Comparison of ENCODE assay signal across 12 cellular contexts in the genomic region with DNA sequence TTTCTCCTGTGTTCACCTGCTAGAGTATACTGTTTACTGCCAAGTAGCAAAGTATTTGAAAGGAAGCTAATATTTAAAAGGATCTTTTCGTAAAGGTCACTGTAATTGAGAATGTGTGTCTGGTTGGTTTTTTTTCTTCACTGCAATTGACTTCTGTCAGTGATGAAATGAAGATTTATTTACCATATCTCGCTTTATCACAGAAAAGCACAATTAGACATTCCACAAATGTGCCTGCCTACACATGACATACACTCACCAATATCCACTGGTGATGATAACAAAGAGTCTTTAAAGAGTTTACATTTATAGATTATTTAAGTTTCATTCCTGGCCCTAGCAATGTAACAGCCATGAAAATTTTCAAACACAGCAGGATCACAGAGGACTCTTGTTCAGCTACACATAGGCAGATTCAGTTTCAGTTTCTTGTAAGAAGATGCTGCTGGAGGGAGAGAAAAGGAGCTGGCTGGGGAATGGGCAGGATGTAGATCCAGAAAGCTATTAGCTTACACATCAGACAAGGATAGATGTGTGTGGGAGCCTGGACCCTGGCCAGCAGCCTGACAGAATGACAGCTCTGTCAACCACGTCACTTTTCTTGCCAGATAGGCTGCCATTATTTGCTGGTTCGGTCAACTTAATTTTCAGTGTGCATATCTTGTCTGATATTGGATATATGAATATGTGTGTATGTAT.
A peak's percentile ranks its signal among the peaks of the same experiment; 100 is the strongest.
DNase-seq lines count a peak whose midpoint lies in the region; ATAC-seq and TF ChIP-seq lines count a peak whose summit lies in the region.
"Had no signal": no experiment of that assay in that cellular context is flagged by ENCODE, and none has a peak within 500 bp of the region (broad histone marks: within the 10 kb centered on the region; RNA-seq: fewer than 3 reads in every experiment).

No MANE protein-coding gene starts in this region.

- 52 to 56% methylated on average over 4 of the region's 4 CpGs for WGBS in GM23248 (ENCODE audit: low coverage in 1 of 2, low lambda C conversion rate in 2 of 2, missing lambda C conversion rate in 2 of 2), 2 experiments

- H3K9me3 ChIP-seq in GM23248 (ENCODE audit: low read depth) (no peaks in the 10 kb centered on the region), left lung (no peaks in the 10 kb centered on the region)
- H3K9me3 ChIP-seq: stomach had no signal

- POLR2A ChIA-PET in activated CD4-positive, alpha-beta memory T cell treated with anti-CD3 and anti-CD28 coated beads, Interleukin-2, amount 10 ng/mL, durations not matched to agents 7 days and 5 days (lab: Charles Lee), result interaction anchor here (6.3 kb wide), 1 partner anchor 13 kb away, joined by 60 read pairs; no protein-coding TSS in a partner anchor

- no peak overlapping the region for H3K27ac Mint-ChIP-seq in activated CD4-positive, alpha-beta memory T cell treated with anti-CD3 and anti-CD28 coated beads, Interleukin-2, amount 10 ng/mL, durations not matched to agents 7 days and 5 days

- intact Hi-C loops in left lung (cut with DNase I), result no loop called here

- H3K4me2 ChIP-seq in GM23248 (ENCODE audit: unreplicated experiment), result peak overlapping the region; percentile 53

- peaks cover 28% of the 10 kb centered on the region for H3K4me1 Mint-ChIP-seq in activated CD4-positive, alpha-beta memory T cell treated with anti-CD3 and anti-CD28 coated beads, Interleukin-2, amount 10 ng/mL, durations not matched to agents 7 days and 5 days

- no peaks in the 10 kb centered on the region for H4K20me1 ChIP-seq in GM23248 (ENCODE audit: insufficient read depth)

- H3K27ac ChIP-seq in GM23248, result no peak overlapping the region
- no peak overlapping the region for H3K27ac ChIP-seq in left lung
- H3K27ac ChIP-seq: stomach had no signal

- CTCF ChIA-PET in activated CD4-positive, alpha-beta memory T cell treated with anti-CD3 and anti-CD28 coated beads, Interleukin-2, amount 10 ng/mL, durations not matched to agents 7 days and 5 days (lab: Charles Lee), result interaction anchor here (0.7 to 7.6 kb wide), 3 partner anchors 11 to 39 kb away, joined by 3 to 56 read pairs (median 3); no protein-coding TSS in a partner anchor

- no peaks in the 10 kb centered on the region for H3K27me3 Mint-ChIP-seq in activated CD4-positive, alpha-beta memory T cell treated with anti-CD3 and anti-CD28 coated beads, Interleukin-2, amount 10 ng/mL, durations not matched to agents 7 days and 5 days

- H3K4me1 ChIP-seq in GM23248 (ENCODE audit: insufficient read depth) (peaks cover 51% of the 10 kb centered on the region), left lung (peaks cover 0 to 10% of the 10 kb centered on the region in 2 donors)

- H3K4me3 ChIP-seq in GM23248, result 0 out of 2 replicates have a peak overlapping the region, but pooled peaks have one; percentile 10
- H3K4me3 ChIP-seq in choroid plexus epithelial cell (ENCODE audit: low read depth, low read length), result no peak overlapping the region
- no peak overlapping the region for H3K4me3 ChIP-seq in left lung
- H3K4me3 ChIP-seq: stomach had no signal

- H3K9me2 ChIP-seq in GM23248 (ENCODE audit: insufficient read depth), result no peaks in the 10 kb centered on the region

- peaks cover 40% of the 10 kb centered on the region for H3F3A ChIP-seq in GM23248 (ENCODE audit: insufficient read depth)

- H3K36me3 Mint-ChIP-seq in activated CD4-positive, alpha-beta memory T cell treated with anti-CD3 and anti-CD28 coated beads, Interleukin-2, amount 10 ng/mL, durations not matched to agents 7 days and 5 days (ENCODE audit: low read depth), result peaks cover 16% of the 10 kb centered on the region

- DNase-seq in GM23248, result peak; percentile 34
- DNase-seq in NCI-H2196 treated with DMSO at 0.1 percent for 48 hours (lab: John Stamatoyannopoulos, UW; ENCODE audit: unreplicated experiment), result peak; percentile 18
- peak; percentile 77 for DNase-seq in choroid plexus epithelial cell (ENCODE audit: low read depth)
- DNase-seq in occipital lobe (lab: John Stamatoyannopoulos, UW), result peak; percentile 43
- DNase-seq in activated CD4-positive, alpha-beta memory T cell treated with anti-CD3 and anti-CD28 coated beads, Interleukin-2, amount 10 ng/mL, durations not matched to agents 7 days and 5 days, result no peak
- DNase-seq in NCI-H187 (lab: John Stamatoyannopoulos, UW), result no peak
- DNase-seq in left lung, result no peak
- DNase-seq: DMS79; effector CD8-positive, alpha-beta T cell; H7; stomach had no signal

- no peak overlapping the region; the same call in 1 of the 2 replicates for H3K9ac ChIP-seq in GM23248

- no peaks in the 10 kb centered on the region for H3K79me2 ChIP-seq in GM23248 (ENCODE audit: insufficient read depth)

- H3K9me3 Mint-ChIP-seq in activated CD4-positive, alpha-beta memory T cell treated with anti-CD3 and anti-CD28 coated beads, Interleukin-2, amount 10 ng/mL, durations not matched to agents 7 days and 5 days, result no peaks in the 10 kb centered on the region

- no peaks in the 10 kb centered on the region for H3K27me3 ChIP-seq in GM23248 (replicated peaks; ENCODE audit: insufficient read depth)
- no peaks in the 10 kb centered on the region for H3K27me3 ChIP-seq in left lung
- H3K27me3 ChIP-seq: stomach had no signal

- TF ChIP-seq CTCF in choroid plexus epithelial cell (conservative IDR thresholded peaks at IDR 0.05; ENCODE audit: low read depth, low read length) (no peak), left lung (IDR thresholded peaks at IDR 0.05) (no peak)

- in situ Hi-C loops in GM23248 (cut with MboI), result loop anchor here (25.0 kb wide), 1 partner anchor 452 kb away; no protein-coding TSS in a partner anchor

- H2AFZ ChIP-seq in GM23248, result no peak overlapping the region

- ATAC-seq in GM18520 (IDR thresholded peaks at IDR 0.05; ENCODE audit: unreplicated experiment), result no peak
- no peak for ATAC-seq in left lung

- H3K36me3 ChIP-seq in GM23248 (ENCODE audit: low read depth) (no peaks in the 10 kb centered on the region; the same call in 1 of the 2 replicates), left lung (no peaks in the 10 kb centered on the region)

- no peak overlapping the region for H3K4me3 Mint-ChIP-seq in activated CD4-positive, alpha-beta memory T cell treated with anti-CD3 and anti-CD28 coated beads, Interleukin-2, amount 10 ng/mL, durations not matched to agents 7 days and 5 days

Comparison
In these comparisons a context has a peak if more than half of its experiments do, and no peak if none do; other contexts are left out.
1. DNase-seq: peak in GM23248 (single experiment), NCI-H2196 treated with DMSO at 0.1 percent for 48 hours (single experiment), choroid plexus epithelial cell (single experiment) and occipital lobe (single experiment); none in activated CD4-positive, alpha-beta memory T cell treated with anti-CD3 and anti-CD28 coated beads, Interleukin-2, amount 10 ng/mL, durations not matched to agents 7 days and 5 days (single experiment), NCI-H187 (0 of 2) and left lung (0 of 2).